In genomic region chr2:21318263-21318662, GRCh38 we compare ENCODE assay signal across 21 cellular contexts.
"Had no signal": no experiment of that assay in that cellular context is flagged by ENCODE, and none has a peak within 500 bp of the region (broad histone marks: within the 10 kb centered on the region; RNA-seq: fewer than 3 reads in every experiment).

No MANE protein-coding gene starts in this region.

- H3K4me3 ChIP-seq: coronary artery, dorsolateral prefrontal cortex, esophagus muscularis mucosa, heart right ventricle, left ventricle myocardium inferior, lower lobe of right lung, mucosa of descending colon had no signal

- ATAC-seq: foreskin keratinocyte, heart right ventricle, lower lobe of right lung, mucosa of descending colon had no signal

- FAIRE-seq: colon, endothelial cell of umbilical vein, frontal cortex, islet of Langerhans, keratinocyte had no signal

- H3K27ac ChIP-seq: coronary artery, esophagus muscularis mucosa, foreskin keratinocyte, heart right ventricle, left ventricle myocardium inferior, lower lobe of right lung had no signal

- H3K36me3 ChIP-seq: esophagus muscularis mucosa, heart right ventricle, left ventricle myocardium inferior, lower lobe of right lung had no signal

- H3K4me1 ChIP-seq: esophagus muscularis mucosa, foreskin keratinocyte, left ventricle myocardium inferior, lower lobe of right lung had no signal

- DNase-seq: dermis blood vessel endothelial cell; dorsolateral prefrontal cortex; effector CD4-positive, alpha-beta T cell; effector memory CD4-positive, alpha-beta T cell; foreskin keratinocyte; glutamatergic neuron; head of caudate nucleus; heart right ventricle; hippocampal formation; left cardiac atrium; left ventricle myocardium inferior; lower lobe of right lung; mesenchymal stem cell; mucosa of descending colon had no signal

- H3K27me3 ChIP-seq: dorsolateral prefrontal cortex, esophagus muscularis mucosa, foreskin keratinocyte, heart right ventricle had no signal

- H3K9me3 ChIP-seq: esophagus muscularis mucosa, heart right ventricle, left ventricle myocardium inferior, lower lobe of right lung, mucosa of descending colon had no signal
